In genomic region chr10:114649217-114649906, GRCh38 we compare ENCODE assay signal across 1 cellular context.
TF ChIP-seq lines count a peak whose summit lies in the region.

No MANE protein-coding gene starts in this region.

TF ChIP-seq in IMR-90, 13 proteins besides CTCF, POLR2A, EP300 and RAD21:
- no peak for TF ChIP-seq RCOR1 (IDR thresholded peaks at IDR 0.05; ENCODE audit: insufficient replicate concordance, low read length)
- TF ChIP-seq FOS (IDR thresholded peaks at IDR 0.05; ENCODE audit: low read depth, low read length): no peak
- no peak for TF ChIP-seq CHD1 (IDR thresholded peaks at IDR 0.05; ENCODE audit: low read depth, low read length)
- no peak for TF ChIP-seq MAZ (IDR thresholded peaks at IDR 0.05; ENCODE audit: borderline replicate concordance, low read depth, low read length)
- TF ChIP-seq BHLHE40 (IDR thresholded peaks at IDR 0.05; ENCODE audit: low read depth, low read length): no peak
- TF ChIP-seq NFE2L2 (IDR thresholded peaks at IDR 0.05; ENCODE audit: low read depth, low read length): no peak
- no peak for TF ChIP-seq SMC3 (IDR thresholded peaks at IDR 0.05; ENCODE audit: low read depth, low read length)
- no peak for TF ChIP-seq MXI1 (IDR thresholded peaks at IDR 0.05; ENCODE audit: borderline replicate concordance, low read depth, low read length)
